ENCODE assay signal across 8 cellular contexts in genomic region chr7:22822486-22823141, GRCh38. TPM values are rescaled to one million over a fixed set of nuclear protein-coding genes. Genes with fewer than 3 reads are reported as not detected.
A peak's percentile ranks its signal among the peaks of the same experiment; 100 is the strongest.
DNase-seq lines count a peak whose midpoint lies in the region; ATAC-seq and TF ChIP-seq lines count a peak whose summit lies in the region.

Gene TOMM7 (minus strand): TSS chr7:22822849. CDS start chr7:22822779, 70 bp downstream.

- H3K36me3 ChIP-seq in PC-9 (ENCODE audit: low read depth), result peaks cover 7% of the 10 kb centered on the region

- H4K20me1 ChIP-seq in PC-9 (ENCODE audit: insufficient read depth), result peaks cover 8% of the 10 kb centered on the region

- peaks cover 40% of the 10 kb centered on the region for H3K79me2 ChIP-seq in PC-9 (ENCODE audit: low read depth)

- H3K4me1 ChIP-seq in PC-9 (replicated peaks; ENCODE audit: insufficient read depth), result peaks cover 29% of the 10 kb centered on the region

- H3K9me2 ChIP-seq in PC-9 (ENCODE audit: insufficient read depth), result no peaks in the 10 kb centered on the region

- peak; percentile 84 for ATAC-seq in GM21619 (IDR thresholded peaks at IDR 0.05; ENCODE audit: unreplicated experiment)

- no TSS peak for BruUV-seq in PC-9 (replicated peaks; lab: Mats Ljungman, UMichigan)

- TF ChIP-seq CTCF in PC-9 (conservative IDR thresholded peaks at IDR 0.05) (peak; percentile 65), epithelial cell of proximal tubule (conservative IDR thresholded peaks at IDR 0.05; ENCODE audit: low read depth, low read length) (peak; percentile 20)

- H3K4me3 ChIP-seq in Jurkat, Clone E6-1 (ENCODE audit: low read length), result peak within 1 kb of the TSS; percentile 89
- H3K4me3 ChIP-seq in PC-9 (peak within 1 kb of the TSS; percentile 99), epithelial cell of proximal tubule (ENCODE audit: low read depth, low read length) (peak within 1 kb of the TSS; percentile 91)

- POLR2A ChIA-PET in PC-9 (lab: Charles Lee; ENCODE audit: unreplicated experiment), result no interaction called here

- H3K9me3 ChIP-seq in PC-9 (ENCODE audit: insufficient read depth, low read depth), result no peaks in the 10 kb centered on the region

- 0 out of 2 replicates have a peak, but pooled peaks cover 7% of the 10 kb centered on the region for H3F3A ChIP-seq in PC-9 (ENCODE audit: insufficient read depth, low read depth)

- H3K4me2 ChIP-seq in PC-9, result peak within 1 kb of the TSS; percentile 81

- no peaks in the 10 kb centered on the region for H3K27me3 ChIP-seq in PC-9 (ENCODE audit: insufficient read depth, low read depth)

- peak; percentile 100 for DNase-seq in DMS53 (lab: John Stamatoyannopoulos, UW)
- DNase-seq in Jurkat, Clone E6-1 (ENCODE audit: low read depth, low spot score), result peak; percentile 97
- DNase-seq in PC-9, result peak; percentile 90 to 94
- DNase-seq in activated T-cell treated with anti-CD3 and anti-CD28 coated beads, Interleukin-2, amount 50 U/mL, for 1 hour, result peak; percentile 81
- DNase-seq in epithelial cell of proximal tubule (ENCODE audit: low read depth), result peak; percentile 63
- DNase-seq in mucosa of gallbladder (ENCODE audit: low spot score), result peak; percentile 92
- peak; percentile 72 to 80 for DNase-seq in stimulated activated CD8-positive, alpha-beta memory T cell treated with anti-CD3 and anti-CD28 coated beads, Interleukin-4, amount 100 ng/mL, for 4 hours (ENCODE audit: low read depth in 2 of 2, low spot score in 1 of 2)

- peak within 1 kb of the TSS; percentile 87 for H2AFZ ChIP-seq in PC-9

- CTCF ChIA-PET in PC-9 (lab: Charles Lee), result interaction anchor here (0.5 to 1.0 kb wide), 3 partner anchors 37 to 95 kb away, joined by 3 read pairs; no protein-coding TSS in a partner anchor

- peak within 1 kb of the TSS; percentile 33 for H3K27ac ChIP-seq in PC-9

- intact Hi-C loops in PC-9 (cut with micrococcal nuclease; ENCODE audit: unreplicated experiment), result loop anchor here (1.0 to 10.0 kb wide), 6 partner anchors 32 to 652 kb away; partner anchors contain the start of genes HYCC1, IGF2BP3 and IL6

RNA-seq across cellular contexts. Expression of gene TOMM7, which starts in this region (rescaled TPM):
- 938 TPM for polyA plus RNA-seq in Jurkat, Clone E6-1 (2012; ENCODE audit: insufficient read depth, insufficient read length)
- total RNA-seq in PC-9 (2021) (588 and 703 TPM in 2 replicates), epithelial cell of proximal tubule (83.0 and 105 TPM in 2 replicates), mucosa of gallbladder (345 TPM)

Comparison
In these comparisons a context has a peak if more than half of its experiments do, and no peak if none do; other contexts are left out.
1. Peak in every context shown above with its lines: DNase-seq, ATAC-seq, H3K4me3 ChIP-seq and H3K27ac ChIP-seq.